In the genomic region with DNA sequence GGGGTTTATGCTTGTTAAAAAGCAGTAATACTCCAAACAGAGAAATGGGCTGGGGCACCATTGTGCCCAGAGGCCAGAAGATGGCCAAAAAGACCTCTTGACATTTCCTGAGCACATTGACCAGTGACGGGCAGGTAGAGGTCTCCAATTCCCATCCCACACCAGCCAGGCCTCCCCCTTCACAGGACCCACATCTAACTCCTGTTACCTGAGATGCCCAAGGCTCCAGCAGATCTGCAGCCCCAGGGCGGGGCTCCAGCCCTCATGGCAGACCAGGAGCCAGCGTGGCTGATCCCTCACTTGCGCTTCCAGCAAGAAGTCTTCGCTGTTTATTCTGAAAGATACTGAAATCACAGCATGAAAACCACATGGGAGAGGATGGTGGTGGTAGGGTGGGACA, we compare ENCODE assay signal across 28 cellular contexts. TPM values are rescaled to one million over a fixed set of nuclear protein-coding genes. Genes with fewer than 3 reads are reported as not detected.
"Had no signal": no experiment of that assay in that cellular context is flagged by ENCODE, and none has a peak within 500 bp of the region (broad histone marks: within the 10 kb centered on the region; RNA-seq: fewer than 3 reads in every experiment).

No MANE protein-coding gene starts in this region.

- DNase-seq: stimulated activated CD4-positive, alpha-beta T cell treated with anti-CD3 and anti-CD28 coated beads, Interleukin-2, amount 100 ng/mL, for 48 hours; stimulated activated CD4-positive, alpha-beta T cell treated with anti-CD3 and anti-CD28 coated beads, Interleukin-4, amount 100 ng/mL, for 1 hour; stimulated activated CD4-positive, alpha-beta T cell treated with anti-CD3 and anti-CD28 coated beads, Interleukin-4, amount 100 ng/mL, for 24 hours; stimulated activated CD4-positive, alpha-beta T cell treated with anti-CD3 and anti-CD28 coated beads, Interleukin-4, amount 100 ng/mL, for 4 hours; stimulated activated CD8-positive, alpha-beta memory T cell treated with anti-CD3 and anti-CD28 coated beads, Interleukin-4, amount 100 ng/mL, for 48 hours; stimulated activated naive B cell treated with anti-CD40 and anti-IgM and Interleukin-4, amounts not matched to agents 10 μg/mL and 1 μg/mL and 100 μg/mL, for 72 hours; stimulated activated naive CD4-positive, alpha-beta T cell; stimulated activated naive CD4-positive, alpha-beta T cell treated with Interleukin-2 at 50 U/mL for 16 hours; stimulated activated naive CD8-positive, alpha-beta T cell treated with anti-CD3 and anti-CD28 coated beads, Interleukin-15, amount 100 ng/mL, for 72 hours; stimulated activated naive CD8-positive, alpha-beta T cell treated with anti-CD3 and anti-CD28 coated beads, Interleukin-15, Interleukin-2, amounts not matched to agents 100 U/mL and 50 U/mL, for 24 hours; stomach; substantia nigra; testis; thyroid gland; tibial artery; transverse colon; trophoblast cell; upper lobe of left lung; upper lobe of right lung; uterus had no signal

- H3K9me3 ChIP-seq: stomach, suprapubic skin, testis, thoracic aorta, thyroid gland, tibial artery, tibial nerve, transverse colon, upper lobe of left lung, upper lobe of right lung, uterus, vagina had no signal

- H3K36me3 Mint-ChIP-seq: stimulated activated effector memory CD8-positive, alpha-beta T cell treated with anti-CD3 and anti-CD28 coated beads, Interleukin-12 subunit alpha, Interleukin-12 subunit beta, amount 100 ng/mL, for 72 hours had no signal

- H3K4me3 ChIP-seq: stomach, suprapubic skin, testis, thoracic aorta, thyroid gland, tibial artery, tibial nerve, transverse colon, upper lobe of left lung, upper lobe of right lung, uterus, vagina had no signal

- H3K27ac Mint-ChIP-seq: stimulated activated effector memory CD8-positive, alpha-beta T cell treated with anti-CD3 and anti-CD28 coated beads, Interleukin-12 subunit alpha, Interleukin-12 subunit beta, amount 100 ng/mL, for 72 hours; stimulated activated memory B cell treated with anti-CD40 and anti-IgM and Interleukin-4, amounts not matched to agents 10 μg/mL and 1 μg/mL and 100 μg/mL, for 72 hours; stimulated activated naive B cell treated with anti-CD40 and anti-IgM and Interleukin-4, amounts not matched to agents 10 μg/mL and 1 μg/mL and 100 μg/mL, for 72 hours; stimulated activated naive CD8-positive, alpha-beta T cell treated with anti-CD3 and anti-CD28 coated beads, Interleukin-15, amount 100 ng/mL, for 72 hours; stimulated activated naive CD8-positive, alpha-beta T cell treated with anti-CD3 and anti-CD28 coated beads, Interleukin-15, Interleukin-2, amounts not matched to agents 100 ng/mL and 50 ng/mL, for 24 hours; type B pancreatic cell had no signal

- H3K27me3 ChIP-seq: stomach, suprapubic skin, testis, thyroid gland, tibial artery, tibial nerve, transverse colon, upper lobe of left lung, upper lobe of right lung, uterus, vagina had no signal

- H3K36me3 ChIP-seq: thoracic aorta, thyroid gland, transverse colon, upper lobe of left lung, upper lobe of right lung, uterus, vagina had no signal

- H3K27me3 Mint-ChIP-seq: stimulated activated memory B cell treated with anti-CD40 and anti-IgM and Interleukin-4, amounts not matched to agents 10 μg/mL and 1 μg/mL and 100 μg/mL, for 72 hours; stimulated activated naive B cell treated with anti-CD40 and anti-IgM and Interleukin-4, amounts not matched to agents 10 μg/mL and 1 μg/mL and 100 μg/mL, for 72 hours; stimulated activated naive CD8-positive, alpha-beta T cell treated with anti-CD3 and anti-CD28 coated beads, Interleukin-15, amount 100 ng/mL, for 72 hours; stimulated activated naive CD8-positive, alpha-beta T cell treated with anti-CD3 and anti-CD28 coated beads, Interleukin-15, Interleukin-2, amounts not matched to agents 100 ng/mL and 50 ng/mL, for 24 hours had no signal

- H3K27ac ChIP-seq: suprapubic skin, testis, thoracic aorta, thyroid gland, tibial artery, transverse colon, upper lobe of left lung, upper lobe of right lung, uterus, vagina had no signal

- H3K4me1 ChIP-seq: suprapubic skin, testis, thyroid gland, tibial artery, transverse colon, upper lobe of left lung, upper lobe of right lung, uterus, vagina had no signal

- H3K9me3 Mint-ChIP-seq: stimulated activated effector memory CD8-positive, alpha-beta T cell treated with anti-CD3 and anti-CD28 coated beads, Interleukin-12 subunit alpha, Interleukin-12 subunit beta, amount 100 ng/mL, for 72 hours; stimulated activated naive CD8-positive, alpha-beta T cell treated with anti-CD3 and anti-CD28 coated beads, Interleukin-15, amount 100 ng/mL, for 72 hours had no signal

- H3K4me1 Mint-ChIP-seq: stimulated activated effector memory CD8-positive, alpha-beta T cell treated with anti-CD3 and anti-CD28 coated beads, Interleukin-12 subunit alpha, Interleukin-12 subunit beta, amount 100 ng/mL, for 72 hours; stimulated activated memory B cell treated with anti-CD40 and anti-IgM and Interleukin-4, amounts not matched to agents 10 μg/mL and 1 μg/mL and 100 μg/mL, for 72 hours; stimulated activated naive CD8-positive, alpha-beta T cell treated with anti-CD3 and anti-CD28 coated beads, Interleukin-15, amount 100 ng/mL, for 72 hours had no signal

- H3K4me3 Mint-ChIP-seq: stimulated activated effector memory CD8-positive, alpha-beta T cell treated with anti-CD3 and anti-CD28 coated beads, Interleukin-12 subunit alpha, Interleukin-12 subunit beta, amount 100 ng/mL, for 72 hours; stimulated activated memory B cell treated with anti-CD40 and anti-IgM and Interleukin-4, amounts not matched to agents 10 μg/mL and 1 μg/mL and 100 μg/mL, for 72 hours; stimulated activated naive B cell treated with anti-CD40 and anti-IgM and Interleukin-4, amounts not matched to agents 10 μg/mL and 1 μg/mL and 100 μg/mL, for 72 hours; stimulated activated naive CD8-positive, alpha-beta T cell treated with anti-CD3 and anti-CD28 coated beads, Interleukin-15, amount 100 ng/mL, for 72 hours; stimulated activated naive CD8-positive, alpha-beta T cell treated with anti-CD3 and anti-CD28 coated beads, Interleukin-15, Interleukin-2, amounts not matched to agents 100 ng/mL and 50 ng/mL, for 24 hours; type B pancreatic cell had no signal

RNA-seq across cellular contexts. Expression of a gene that starts 9.0 kb away (rescaled TPM):
- total RNA-seq: vagina had no signal
